In the genomic region with DNA sequence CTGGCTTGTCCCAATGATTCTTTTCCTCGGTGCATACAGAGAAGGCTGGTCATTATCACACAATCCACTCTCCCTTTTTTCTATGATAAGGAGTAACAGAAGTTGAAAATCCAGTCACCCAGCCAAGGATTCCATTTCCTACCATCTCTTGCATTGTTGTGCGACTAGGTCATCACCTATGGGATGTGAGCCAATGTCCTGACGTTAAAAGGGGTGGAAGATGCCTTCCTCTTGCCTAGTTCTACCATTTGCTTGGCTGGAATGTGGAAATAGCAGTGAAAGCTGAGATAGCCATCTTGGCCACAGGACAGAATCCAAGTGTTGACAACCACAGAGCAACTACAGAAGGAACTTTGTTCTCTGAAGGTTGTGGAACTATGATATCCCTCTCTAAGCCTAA, we compare ENCODE assay signal across 11 cellular contexts.
DNase-seq lines count a peak whose midpoint lies in the region; ATAC-seq and TF ChIP-seq lines count a peak whose summit lies in the region.
"Had no signal": no experiment of that assay in that cellular context is flagged by ENCODE, and none has a peak within 500 bp of the region (broad histone marks: within the 10 kb centered on the region; RNA-seq: fewer than 3 reads in every experiment).

No MANE protein-coding gene starts in this region.

- DNase-seq in GM04503 (ENCODE audit: low read depth), result peak; percentile 92
- peak; percentile 94 for DNase-seq in RPMI7951 (ENCODE audit: low read depth)
- peak; percentile 65 for DNase-seq in choroid plexus epithelial cell (ENCODE audit: low read depth)
- peak; percentile 58 for DNase-seq in non-pigmented ciliary epithelial cell (ENCODE audit: low read depth)
- no peak for DNase-seq in NCI-H2029 (lab: John Stamatoyannopoulos, UW)
- no peak for DNase-seq in HK-2 (ENCODE audit: unreplicated experiment)
- DNase-seq: activated CD4-positive, alpha-beta T cell treated with anti-CD3 and anti-CD28 coated beads, Interleukin-2, amount 50 U/mL, for 1 hour had no signal

- ATAC-seq in HG02973 (IDR thresholded peaks at IDR 0.05; ENCODE audit: unreplicated experiment), result no peak
- no peak for ATAC-seq in HG02885 (IDR thresholded peaks at IDR 0.05; ENCODE audit: poor library complexity, unreplicated experiment)

- no peak overlapping the region for H3K4me3 ChIP-seq in choroid plexus epithelial cell (ENCODE audit: low read depth, low read length)
- H3K4me3 ChIP-seq: smooth muscle cell, suprapubic skin had no signal

- TF ChIP-seq CTCF in choroid plexus epithelial cell (conservative IDR thresholded peaks at IDR 0.05; ENCODE audit: low read depth, low read length), result no peak

Comparison
In these comparisons a context has a peak if more than half of its experiments do, and no peak if none do; other contexts are left out.
1. DNase-seq: peak in GM04503 (single experiment), RPMI7951 (single experiment), choroid plexus epithelial cell (single experiment) and non-pigmented ciliary epithelial cell (single experiment); none in NCI-H2029 (single experiment) and HK-2 (single experiment).